ENCODE assay signal across 8 cellular contexts in the genomic region with DNA sequence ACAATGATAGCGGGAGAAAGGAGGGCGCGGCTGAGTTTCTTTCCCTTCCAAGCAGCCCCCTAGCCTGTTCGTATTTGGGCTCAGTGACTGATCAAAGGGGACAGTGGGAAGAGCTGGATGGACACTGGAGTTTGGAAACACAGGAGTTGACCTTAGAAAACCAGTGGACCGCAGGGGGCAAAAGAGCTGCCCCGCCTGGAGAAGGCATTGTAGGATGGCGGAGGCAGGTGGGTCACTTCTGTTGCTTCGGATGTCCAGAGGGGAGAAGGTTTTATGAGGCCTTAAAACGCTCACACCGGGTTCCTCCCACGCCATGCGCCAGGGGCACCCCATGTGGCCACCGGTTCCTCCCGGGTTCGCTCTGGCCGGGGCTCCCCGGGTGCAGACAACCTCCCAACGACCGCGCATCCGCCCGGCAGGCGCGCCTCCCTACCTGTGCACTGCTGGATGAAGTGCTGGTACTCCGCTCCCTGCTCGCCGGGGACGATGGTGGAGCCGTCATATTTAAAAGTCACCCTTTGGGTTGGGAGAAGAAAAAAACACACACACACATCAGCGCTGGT. TPM values are rescaled to one million over a fixed set of nuclear protein-coding genes. Genes with fewer than 3 reads are reported as not detected.
DNase-seq lines count a peak whose midpoint lies in the region; ATAC-seq and TF ChIP-seq lines count a peak whose summit lies in the region.

No MANE protein-coding gene starts in this region.

- no peak overlapping the region for H3K9ac ChIP-seq in KMS-11

- peak overlapping the region; percentile 68 for H3K4me2 ChIP-seq in KMS-11

- no peak for TF ChIP-seq CTCF in Calu3 (IDR thresholded peaks at IDR 0.05; ENCODE audit: unreplicated experiment)
- TF ChIP-seq CTCF in KMS-11 (conservative IDR thresholded peaks at IDR 0.05; ENCODE audit: low read depth, low read length) = no peak

- no peaks in the 10 kb centered on the region for H4K20me1 ChIP-seq in KMS-11 (ENCODE audit: insufficient read depth)

- no peaks in the 10 kb centered on the region for H3K9me3 Mint-ChIP-seq in Calu3 (ENCODE audit: low read depth, unreplicated experiment)

- H3K27ac Mint-ChIP-seq in Calu3 (ENCODE audit: unreplicated experiment) = peak overlapping the region; percentile 98

- no TSS peak for BruUV-seq in Calu3 (replicated peaks; lab: Mats Ljungman, UMichigan)

- DNase-seq in Calu3 = peak; percentile 41
- DNase-seq in activated naive CD4-positive, alpha-beta T cell treated with Interleukin-2 at 50 U/mL for 16 hours = peak; percentile 59
- DNase-seq in left ventricle myocardium superior = no peak
- no peak for DNase-seq in iPS-NIHi7 (ENCODE audit: extremely low spot score)

- peaks cover 7% of the 10 kb centered on the region for H3K4me1 ChIP-seq in KMS-11 (ENCODE audit: low read depth, poor library complexity, severe bottlenecking)

- H3K4me1 Mint-ChIP-seq in Calu3 (ENCODE audit: low read depth, unreplicated experiment) = peaks cover 57% of the 10 kb centered on the region

- no peaks in the 10 kb centered on the region for H3K79me2 ChIP-seq in KMS-11 (ENCODE audit: insufficient read depth, low read depth)

- peaks cover 65% of the 10 kb centered on the region for H3K36me3 Mint-ChIP-seq in Calu3 (ENCODE audit: insufficient read depth, unreplicated experiment)

- H3K4me3 ChIP-seq in KMS-11 (IDR thresholded peaks at IDR 0.05; ENCODE audit: insufficient read depth, low read depth, low read length) = no peak overlapping the region
- H3K4me3 ChIP-seq in skin epidermis = peak overlapping the region; percentile 52 to 83 (median 72)

- H3K27ac ChIP-seq in KMS-11 (no peak overlapping the region), skin epidermis (peak overlapping the region in 18 of 21 experiments; percentile 25 to 85 (median 78))

- peak overlapping the region; percentile 98 for H3K4me3 Mint-ChIP-seq in Calu3 (ENCODE audit: low read depth, unreplicated experiment)

- no peaks in the 10 kb centered on the region for H3K36me3 ChIP-seq in KMS-11 (ENCODE audit: insufficient read depth)

- intact Hi-C loops in Calu3 (cut with micrococcal nuclease; ENCODE audit: unreplicated experiment) (loop anchor here (2.0 kb wide), 1 partner anchor 16 kb away; no protein-coding TSS in a partner anchor), left ventricle myocardium superior (cut with micrococcal nuclease) (no loop called here)

- H3K27me3 Mint-ChIP-seq in Calu3 (ENCODE audit: unreplicated experiment) = no peaks in the 10 kb centered on the region

- H3K27me3 ChIP-seq in KMS-11 (ENCODE audit: insufficient read depth, low read depth) = peaks cover 67% of the 10 kb centered on the region

- ATAC-seq in GM21515 (IDR thresholded peaks at IDR 0.05; ENCODE audit: unreplicated experiment) = peak; percentile 37
- peak; percentile 1 for ATAC-seq in left ventricle myocardium superior
- ATAC-seq in HG03442 (IDR thresholded peaks at IDR 0.05; ENCODE audit: unreplicated experiment) = no peak

- CTCF ChIA-PET in Calu3 (lab: Charles Lee) = interaction anchor here (2.4 to 2.7 kb wide), 2 partner anchors 47 to 111 kb away, joined by 6 to 12 read pairs; no protein-coding TSS in a partner anchor

- H2AFZ ChIP-seq in KMS-11 (ENCODE audit: low read depth) = peak overlapping the region; percentile 67

RNA-seq across cellular contexts. Expression of a gene that starts 0.7 kb away (rescaled TPM):
- total RNA-seq in Calu3 (2022) (312 and 343 TPM in 2 replicates), left ventricle myocardium superior (11.8 TPM)

RNA-seq across cellular contexts. Expression of a gene that starts 31.2 kb away (rescaled TPM):
- 90.4 and 93.6 TPM in 2 replicates for total RNA-seq in Calu3 (2022)
- 62.5 TPM for total RNA-seq in left ventricle myocardium superior

Comparison
In these comparisons a context has a peak if more than half of its experiments do, and no peak if none do; other contexts are left out.
1. DNase-seq: peak in Calu3 (single experiment) and activated naive CD4-positive, alpha-beta T cell treated with Interleukin-2 at 50 U/mL for 16 hours (single experiment); none in left ventricle myocardium superior (single experiment) and iPS-NIHi7 (single experiment).
2. RNA of a gene that starts 0.7 kb away (total RNA-seq): 312 to 343 TPM in Calu3; 11.8 TPM in left ventricle myocardium superior (single experiment); every median in the first group is over 10 times any median in the second.